ENCODE assay signal across 10 cellular contexts in the genomic region with DNA sequence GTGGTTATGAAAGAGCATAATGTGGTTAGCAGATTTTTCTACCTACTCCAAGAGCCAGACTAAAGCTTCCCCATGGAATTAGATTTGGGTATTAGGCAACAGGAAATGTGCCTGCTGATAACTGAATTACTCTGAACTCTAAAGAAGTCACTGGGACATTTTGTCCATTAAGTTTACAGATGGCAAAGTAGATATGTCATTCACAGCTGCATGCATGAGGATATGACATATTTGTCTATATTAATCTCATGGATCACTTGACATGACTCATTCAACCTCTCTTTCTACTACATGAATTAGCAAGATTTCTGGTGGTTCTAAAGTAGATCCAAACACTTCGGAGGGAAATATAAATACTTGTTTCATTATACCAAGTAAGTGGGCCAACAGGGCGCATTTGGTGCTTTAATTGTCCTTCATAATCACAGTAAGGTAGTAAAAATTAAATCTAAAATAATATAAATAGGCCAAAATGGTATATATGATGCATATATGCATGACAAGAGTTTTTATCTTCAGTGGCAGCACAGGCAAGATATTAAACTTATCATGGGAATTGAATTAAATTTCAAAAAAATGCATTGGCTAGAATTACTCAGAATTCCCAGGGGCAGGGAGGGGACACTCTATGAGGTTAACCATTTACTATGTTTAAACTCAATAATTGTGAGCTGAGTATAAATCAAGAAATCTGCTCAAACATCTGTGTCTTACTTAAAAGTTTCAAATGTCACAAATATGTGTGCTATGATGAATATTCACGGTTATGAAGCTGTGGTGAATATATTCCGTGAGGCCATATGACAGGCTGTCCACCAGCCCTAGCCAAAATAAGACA.
DNase-seq lines count a peak whose midpoint lies in the region; TF ChIP-seq lines count a peak whose summit lies in the region.
"Had no signal": no experiment of that assay in that cellular context is flagged by ENCODE, and none has a peak within 500 bp of the region (broad histone marks: within the 10 kb centered on the region; RNA-seq: fewer than 3 reads in every experiment).

No MANE protein-coding gene starts in this region.

- H3K27me3 ChIP-seq in GM23248 (replicated peaks; ENCODE audit: insufficient read depth) (no peaks in the 10 kb centered on the region), neuronal stem cell (ENCODE audit: control insufficient read depth in 3 of 3, insufficient read depth in 3 of 3, low read depth in 1 of 3, low read length in 3 of 3) (no peaks in the 10 kb centered on the region)
- no peaks in the 10 kb centered on the region for H3K27me3 ChIP-seq in effector memory CD4-positive, alpha-beta T cell (replicated peaks; ENCODE audit: control insufficient read depth, insufficient read depth, low read length, poor library complexity, severe bottlenecking)
- H3K27me3 ChIP-seq: SJSA1 had no signal

- DNase-seq in GM23248 (peak; percentile 64), SHP77 (lab: John Stamatoyannopoulos, UW) (peak; percentile 5 to 28), fibroblast of peridontal ligament (ENCODE audit: extremely low read depth) (peak; percentile 96), retinal pigment epithelial cell (ENCODE audit: low read depth) (peak; percentile 73), NCI-H1048 (lab: John Stamatoyannopoulos, UW) (no peak), neuronal stem cell (ENCODE audit: low spot score) (no peak)
- no peak for DNase-seq in effector CD4-positive, alpha-beta T cell
- no peak for DNase-seq in effector memory CD4-positive, alpha-beta T cell
- DNase-seq: caudate nucleus had no signal

- no peak overlapping the region for H3K18ac ChIP-seq in neuronal stem cell (ENCODE audit: low read length)

- H3K23ac ChIP-seq in neuronal stem cell (ENCODE audit: low read depth, low read length, poor library complexity) = no peak overlapping the region

- no peak overlapping the region for H2AK5ac ChIP-seq in neuronal stem cell (ENCODE audit: low read depth, low read length)

- no peak overlapping the region for H3K9ac ChIP-seq in GM23248
- no peak overlapping the region for H3K9ac ChIP-seq in neuronal stem cell (ENCODE audit: low read depth, low read length, poor library complexity)

- H3K79me2 ChIP-seq in GM23248 (ENCODE audit: insufficient read depth) = no peaks in the 10 kb centered on the region

- H2BK120ac ChIP-seq in neuronal stem cell (ENCODE audit: low read depth, low read length) = no peak overlapping the region

- no peaks in the 10 kb centered on the region for H3K36me3 ChIP-seq in GM23248 (ENCODE audit: low read depth)
- no peaks in the 10 kb centered on the region for H3K36me3 ChIP-seq in neuronal stem cell (replicated peaks in 1 of 2; ENCODE audit: control insufficient read depth in 2 of 2, insufficient read depth in 2 of 2, low read length in 2 of 2)
- no peaks in the 10 kb centered on the region for H3K36me3 ChIP-seq in effector memory CD4-positive, alpha-beta T cell (ENCODE audit: control insufficient read depth, insufficient read depth, low read length)
- H3K36me3 ChIP-seq: SJSA1 had no signal

- H3K4me1 ChIP-seq in GM23248 (ENCODE audit: insufficient read depth) (peaks cover 19% of the 10 kb centered on the region), neuronal stem cell (ENCODE audit: control insufficient read depth in 2 of 2, insufficient read depth in 1 of 2, low read depth in 1 of 2, low read length in 2 of 2) (peaks cover 0 to 1% of the 10 kb centered on the region in 2 donors)
- no peaks in the 10 kb centered on the region for H3K4me1 ChIP-seq in effector memory CD4-positive, alpha-beta T cell (ENCODE audit: control insufficient read depth, insufficient read depth, low read length, poor library complexity, severe bottlenecking)
- H3K4me1 ChIP-seq: SJSA1 had no signal

- H3K4me3 ChIP-seq in GM23248 = no peak overlapping the region
- no peak overlapping the region for H3K4me3 ChIP-seq in retinal pigment epithelial cell (ENCODE audit: low read length)
- H3K4me3 ChIP-seq in neuronal stem cell (ENCODE audit: low read length in 2 of 2) = no peak overlapping the region
- no peak overlapping the region for H3K4me3 ChIP-seq in effector memory CD4-positive, alpha-beta T cell (ENCODE audit: insufficient read depth, low read depth, low read length, poor library complexity, severe bottlenecking)
- H3K4me3 ChIP-seq: SJSA1 had no signal

- no peak overlapping the region for H2BK12ac ChIP-seq in neuronal stem cell (ENCODE audit: low read length)

- no peaks in the 10 kb centered on the region; the same call in 1 of the 2 replicates for H3F3A ChIP-seq in GM23248 (ENCODE audit: insufficient read depth)

- no peak overlapping the region for H2BK5ac ChIP-seq in neuronal stem cell (ENCODE audit: low read length)

- peak overlapping the region; percentile 57 for H3K4me2 ChIP-seq in GM23248 (ENCODE audit: unreplicated experiment)
- no peak overlapping the region for H3K4me2 ChIP-seq in neuronal stem cell (ENCODE audit: insufficient read depth, low read length, poor library complexity, severe bottlenecking)

- H4K91ac ChIP-seq in neuronal stem cell (ENCODE audit: low read depth, low read length, poor library complexity) = no peak overlapping the region

- in situ Hi-C loops in GM23248 (cut with MboI) = no loop called here

- no peak overlapping the region for H2BK15ac ChIP-seq in neuronal stem cell (ENCODE audit: low read length)

- TF ChIP-seq CTCF in retinal pigment epithelial cell (conservative IDR thresholded peaks at IDR 0.05; ENCODE audit: low read depth, low read length) = no peak

- H4K8ac ChIP-seq in neuronal stem cell (ENCODE audit: low read depth, low read length) = no peak overlapping the region

- 55 to 57% methylated on average over 4 of the region's 4 CpGs for WGBS in GM23248 (ENCODE audit: low coverage in 1 of 2, low lambda C conversion rate in 2 of 2, missing lambda C conversion rate in 2 of 2), 2 experiments
- no CpG with 5 or more reads among the region's 4 CpGs for WGBS in neuronal stem cell (ENCODE audit: extremely low coverage in 2 of 2, insufficient read length in 2 of 2, insufficient replicate concordance in 1 of 2), 2 donors

- H3K27ac ChIP-seq in GM23248 = 0 out of 2 replicates have a peak overlapping the region, but pooled peaks have one; percentile 15
- H3K27ac ChIP-seq in neuronal stem cell (replicated peaks; ENCODE audit: low read length) = no peak overlapping the region
- no peak overlapping the region for H3K27ac ChIP-seq in effector memory CD4-positive, alpha-beta T cell (ENCODE audit: insufficient read depth, low read length, poor library complexity, severe bottlenecking)
- H3K27ac ChIP-seq: SJSA1 had no signal

- H4K20me1 ChIP-seq in GM23248 (ENCODE audit: insufficient read depth) = no peaks in the 10 kb centered on the region

- H3K79me1 ChIP-seq in neuronal stem cell (ENCODE audit: low read depth, low read length) = no peaks in the 10 kb centered on the region

- no peaks in the 10 kb centered on the region for H3K9me2 ChIP-seq in GM23248 (ENCODE audit: insufficient read depth)

- H2AFZ ChIP-seq in GM23248 (no peak overlapping the region), neuronal stem cell (ENCODE audit: low read length) (no peak overlapping the region)

- H3K9me3 ChIP-seq in GM23248 (ENCODE audit: low read depth) (no peaks in the 10 kb centered on the region), neuronal stem cell (replicated peaks in 1 of 2; ENCODE audit: control insufficient read depth in 2 of 2, insufficient read depth in 1 of 2, low read depth in 1 of 2, low read length in 2 of 2) (no peaks in the 10 kb centered on the region)
- no peaks in the 10 kb centered on the region for H3K9me3 ChIP-seq in effector memory CD4-positive, alpha-beta T cell (ENCODE audit: control insufficient read depth, low read length)
- H3K9me3 ChIP-seq: SJSA1 had no signal

- H3K4ac ChIP-seq in neuronal stem cell (ENCODE audit: low read length) = no peak overlapping the region

- no peak overlapping the region for H3K14ac ChIP-seq in neuronal stem cell (ENCODE audit: low read length)

Comparison
In these comparisons a context has a peak if more than half of its experiments do, and no peak if none do; other contexts are left out.
1. DNase-seq: peak in GM23248 (single experiment), SHP77 (2 of 2), fibroblast of peridontal ligament (single experiment) and retinal pigment epithelial cell (single experiment); none in effector CD4-positive, alpha-beta T cell (single experiment), NCI-H1048 (single experiment), neuronal stem cell (single experiment) and effector memory CD4-positive, alpha-beta T cell (0 of 3).